ENCODE assay signal across 8 cellular contexts in genomic region chr20:20603339-20603990, GRCh38.
A peak's percentile ranks its signal among the peaks of the same experiment; 100 is the strongest.
DNase-seq lines count a peak whose midpoint lies in the region; ATAC-seq lines count a peak whose summit lies in the region.

No MANE protein-coding gene starts in this region.

- peaks cover 7% of the 10 kb centered on the region for H3K4me1 Mint-ChIP-seq in activated T-helper 2 cell treated with anti-CD3 and anti-CD28 coated beads, Interferon-gamma antibody, Interleukin-2, Interleukin-4, amounts not matched to agents 10 μg/mL and 5 μg/mL and 100 μg/mL, durations not matched to agents 14 hours and 24 hours and 36 hours (ENCODE audit: low read depth)

- no peaks in the 10 kb centered on the region for H3K9me3 Mint-ChIP-seq in activated T-helper 2 cell treated with anti-CD3 and anti-CD28 coated beads, Interferon-gamma antibody, Interleukin-2, Interleukin-4, amounts not matched to agents 10 μg/mL and 5 μg/mL and 100 μg/mL, durations not matched to agents 14 hours and 24 hours and 36 hours

- H3K27me3 Mint-ChIP-seq in activated T-helper 2 cell treated with anti-CD3 and anti-CD28 coated beads, Interferon-gamma antibody, Interleukin-2, Interleukin-4, amounts not matched to agents 10 μg/mL and 5 μg/mL and 100 μg/mL, durations not matched to agents 14 hours and 24 hours and 36 hours (ENCODE audit: low read depth) = no peaks in the 10 kb centered on the region

- DNase-seq in NCI-H1417 treated with DMSO at 0.1 percent for 48 hours (lab: John Stamatoyannopoulos, UW) (peak; percentile 40), MG63 (no peak), dedifferentiated amniotic fluid mesenchymal stem cell (ENCODE audit: extremely low spot score) (no peak), G401 (ENCODE audit: low spot score) (no peak)
- DNase-seq in activated T-helper 2 cell treated with anti-CD3 and anti-CD28 coated beads, Interferon-gamma antibody, Interleukin-2, Interleukin-4, amounts not matched to agents 10 μg/mL and 5 μg/mL and 100 μg/mL, durations not matched to agents 14 hours and 24 hours and 36 hours (ENCODE audit: low spot score) = no peak
- DNase-seq in activated naive CD4-positive, alpha-beta T cell treated with Interleukin-2 at 50 U/mL for 16 hours = no peak

- no peaks in the 10 kb centered on the region for H3K9me3 ChIP-seq in MG63

- intact Hi-C loops in activated T-helper 2 cell treated with anti-CD3 and anti-CD28 coated beads, Interferon-gamma antibody, Interleukin-2, Interleukin-4, amounts not matched to agents 10 μg/mL and 5 μg/mL and 100 μg/mL, durations not matched to agents 14 hours and 24 hours and 36 hours (cut with micrococcal nuclease) = no loop called here

- no peak overlapping the region for H3K4me3 ChIP-seq in MG63

- no peak overlapping the region for H3K4me3 Mint-ChIP-seq in activated T-helper 2 cell treated with anti-CD3 and anti-CD28 coated beads, Interferon-gamma antibody, Interleukin-2, Interleukin-4, amounts not matched to agents 10 μg/mL and 5 μg/mL and 100 μg/mL, durations not matched to agents 14 hours and 24 hours and 36 hours (ENCODE audit: low read depth)

- no peaks in the 10 kb centered on the region for H3K36me3 ChIP-seq in MG63

- peak overlapping the region; percentile 1 for H3K27ac Mint-ChIP-seq in activated T-helper 2 cell treated with anti-CD3 and anti-CD28 coated beads, Interferon-gamma antibody, Interleukin-2, Interleukin-4, amounts not matched to agents 10 μg/mL and 5 μg/mL and 100 μg/mL, durations not matched to agents 14 hours and 24 hours and 36 hours

- H3K27me3 ChIP-seq in MG63 = no peaks in the 10 kb centered on the region

- H3K36me3 Mint-ChIP-seq in activated T-helper 2 cell treated with anti-CD3 and anti-CD28 coated beads, Interferon-gamma antibody, Interleukin-2, Interleukin-4, amounts not matched to agents 10 μg/mL and 5 μg/mL and 100 μg/mL, durations not matched to agents 14 hours and 24 hours and 36 hours (ENCODE audit: low read depth) = peaks cover 4% of the 10 kb centered on the region

- in situ Hi-C loops in G401 (cut with HindIII; ENCODE audit: low sequenced_read_pairs) = no loop called here

- ATAC-seq in GM18519 (IDR thresholded peaks at IDR 0.05; ENCODE audit: low FRiP score, unreplicated experiment) (peak; percentile 94), HG02588 (IDR thresholded peaks at IDR 0.05; ENCODE audit: unreplicated experiment) (peak; percentile 99)
